In the genomic region with DNA sequence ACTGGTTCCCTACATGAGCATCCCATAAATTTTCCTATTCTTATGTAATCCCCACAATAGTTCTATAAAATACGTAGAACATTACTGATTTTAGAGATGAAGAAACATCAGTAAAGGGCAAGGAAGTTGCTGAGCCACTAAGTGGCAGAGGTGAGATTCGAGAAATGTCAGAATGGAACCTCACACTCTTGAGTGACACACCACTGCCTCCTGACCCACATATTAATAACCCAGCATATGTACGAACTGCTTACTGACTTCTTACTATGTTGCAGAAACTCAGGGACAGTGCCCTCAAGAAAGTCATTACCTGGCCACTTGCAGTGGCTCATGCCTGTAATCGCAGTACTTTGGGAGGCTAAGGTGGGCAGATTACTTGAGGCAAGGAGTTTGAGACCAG, we compare ENCODE assay signal across 24 cellular contexts.
A peak's percentile ranks its signal among the peaks of the same experiment; 100 is the strongest.
DNase-seq lines count a peak whose midpoint lies in the region; ATAC-seq, FAIRE-seq and TF ChIP-seq lines count a peak whose summit lies in the region.
"Had no signal": no experiment of that assay in that cellular context is flagged by ENCODE, and none has a peak within 500 bp of the region (broad histone marks: within the 10 kb centered on the region; RNA-seq: fewer than 3 reads in every experiment).

No MANE protein-coding gene starts in this region.

- DNase-seq in GM12865 (ENCODE audit: low read depth), result peak; percentile 21
- peak; percentile 19 to 25 (median 22) for DNase-seq in immature natural killer cell
- no peak for DNase-seq in stimulated activated naive B cell treated with anti-CD40 and anti-IgM and Interleukin-4, amounts not matched to agents 10 μg/mL and 1 μg/mL and 100 μg/mL, for 72 hours
- no peak for DNase-seq in left lobe of liver (ENCODE audit: low spot score)
- DNase-seq in HTR-8/SVneo (ENCODE audit: insufficient read length, low spot score), result no peak
- DNase-seq in NCI-H146 (lab: John Stamatoyannopoulos, UW), result no peak
- DNase-seq: CD4-positive, alpha-beta T cell; DMS53; NCI-H1048; NCI-H1417; NCI-H1694 treated with DMSO at 0.1 percent for 48 hours; NCI-H2081; NCI-H2171; NCI-H345; NCI-H526; NCI-H82; NK-92 treated with Interleukin-12 subunit alpha and Interleukin-12 subunit beta, amount 100 ng/mL, for 24 hours; Right ventricle myocardium superior; RPMI8226 had no signal

- H3K27me3 Mint-ChIP-seq in immature natural killer cell (ENCODE audit: low read depth in 3 of 3), result peaks cover 0 to 5% (median 0%) of the 10 kb centered on the region in 3 donors
- H3K27me3 Mint-ChIP-seq in stimulated activated naive B cell treated with anti-CD40 and anti-IgM and Interleukin-4, amounts not matched to agents 10 μg/mL and 1 μg/mL and 100 μg/mL, for 72 hours, result peaks cover 0 to 4% of the 10 kb centered on the region in 2 donors
- H3K27me3 Mint-ChIP-seq: CD4-positive, alpha-beta T cell had no signal

- H3K4me3 ChIP-seq in GM12865 (ENCODE audit: low read depth, low read length), result no peak overlapping the region
- H3K4me3 ChIP-seq: BLaER1, SJSA1 had no signal

- TF ChIP-seq CTCF in GM12865 (IDR thresholded peaks at IDR 0.05; ENCODE audit: insufficient read depth, low read depth, low read length, missing control alignments), result no peak

- ATAC-seq in GM18867 (IDR thresholded peaks at IDR 0.05; ENCODE audit: unreplicated experiment), result peak; percentile 54
- peak; percentile 51 to 66 for ATAC-seq in stimulated activated naive B cell treated with anti-CD40 and anti-IgM and Interleukin-4, amounts not matched to agents 10 μg/mL and 1 μg/mL and 100 μg/mL, for 72 hours (replicated peaks)
- ATAC-seq in left lobe of liver, result no peak

- H3K4me3 Mint-ChIP-seq in immature natural killer cell, result peak overlapping the region in 2 of 5 donors; percentile 22 to 51
- peak overlapping the region; percentile 43 to 52 for H3K4me3 Mint-ChIP-seq in stimulated activated naive B cell treated with anti-CD40 and anti-IgM and Interleukin-4, amounts not matched to agents 10 μg/mL and 1 μg/mL and 100 μg/mL, for 72 hours
- H3K4me3 Mint-ChIP-seq: CD4-positive, alpha-beta T cell had no signal

- peak overlapping the region in 3 of 6 donors; percentile 29 to 57 (median 54) for H3K27ac Mint-ChIP-seq in immature natural killer cell
- peak overlapping the region; percentile 91 for H3K27ac Mint-ChIP-seq in stimulated activated naive B cell treated with anti-CD40 and anti-IgM and Interleukin-4, amounts not matched to agents 10 μg/mL and 1 μg/mL and 100 μg/mL, for 72 hours
- H3K27ac Mint-ChIP-seq: CD4-positive, alpha-beta T cell had no signal

- H3K4me1 Mint-ChIP-seq in immature natural killer cell, result peaks cover 20 to 29% of the 10 kb centered on the region in 2 donors
- H3K4me1 Mint-ChIP-seq in stimulated activated naive B cell treated with anti-CD40 and anti-IgM and Interleukin-4, amounts not matched to agents 10 μg/mL and 1 μg/mL and 100 μg/mL, for 72 hours, result peaks cover 34 to 50% of the 10 kb centered on the region in 2 donors

- H3K36me3 Mint-ChIP-seq in immature natural killer cell, result peaks cover 0 to 2% (median 0%) of the 10 kb centered on the region in 3 donors
- peaks cover 5 to 6% of the 10 kb centered on the region in 2 donors for H3K36me3 Mint-ChIP-seq in stimulated activated naive B cell treated with anti-CD40 and anti-IgM and Interleukin-4, amounts not matched to agents 10 μg/mL and 1 μg/mL and 100 μg/mL, for 72 hours

- FAIRE-seq in HTR-8/SVneo (lab: Jason Lieb, UNC), result no peak
- FAIRE-seq: A204.1, H54 had no signal

- H3K9me3 Mint-ChIP-seq in immature natural killer cell, result peaks cover 0 to 3% (median 0%) of the 10 kb centered on the region in 6 donors
- H3K9me3 Mint-ChIP-seq in stimulated activated naive B cell treated with anti-CD40 and anti-IgM and Interleukin-4, amounts not matched to agents 10 μg/mL and 1 μg/mL and 100 μg/mL, for 72 hours, result peaks cover 7 to 8% of the 10 kb centered on the region in 2 donors
- H3K9me3 Mint-ChIP-seq: CD4-positive, alpha-beta T cell had no signal

Comparison
In these comparisons a context has a peak if more than half of its experiments do, and no peak if none do; other contexts are left out.
1. DNase-seq: peak in GM12865 (single experiment) and immature natural killer cell (3 of 3); none in stimulated activated naive B cell treated with anti-CD40 and anti-IgM and Interleukin-4, amounts not matched to agents 10 μg/mL and 1 μg/mL and 100 μg/mL, for 72 hours (single experiment), left lobe of liver (single experiment), HTR-8/SVneo (single experiment) and NCI-H146 (single experiment).